In the genomic region with DNA sequence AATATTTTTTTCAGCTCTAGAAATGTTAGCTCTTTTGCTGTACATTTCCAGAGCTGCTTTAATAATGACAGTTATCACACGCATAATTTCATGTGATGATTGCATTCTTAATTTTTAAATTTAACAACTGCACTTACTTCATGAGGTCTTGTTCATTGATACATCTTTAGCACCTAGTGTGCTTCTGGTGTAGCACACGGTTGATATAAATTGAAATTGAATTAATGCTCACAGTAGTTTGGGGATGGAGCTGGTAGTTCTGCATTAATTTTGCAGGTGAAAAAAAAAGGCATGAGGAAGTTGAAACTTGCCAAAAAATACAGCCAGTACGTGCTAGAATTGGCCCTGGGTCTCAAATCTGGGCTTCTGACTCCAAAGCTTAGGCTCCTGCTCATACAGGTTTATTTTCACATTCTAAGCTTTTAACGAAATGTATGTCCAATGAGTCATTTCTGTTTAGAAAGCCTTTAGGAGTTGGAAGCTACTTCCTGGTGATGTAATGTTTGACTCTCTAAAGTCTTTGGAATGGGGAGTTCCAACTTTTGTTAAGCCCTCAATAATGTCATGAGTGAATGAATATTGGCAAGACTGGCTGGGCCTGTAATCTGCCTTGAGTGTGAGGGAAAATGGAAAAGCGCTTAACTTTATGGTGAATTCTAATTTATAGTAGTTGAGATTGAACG, we compare ENCODE assay signal across 8 cellular contexts. TPM values are rescaled to one million over a fixed set of nuclear protein-coding genes. Genes with fewer than 3 reads are reported as not detected.
DNase-seq lines count a peak whose midpoint lies in the region; ATAC-seq, FAIRE-seq and TF ChIP-seq lines count a peak whose summit lies in the region.

No MANE protein-coding gene starts in this region.

- H3K27ac ChIP-seq in OCI-LY3 (ENCODE audit: low read length) (peak overlapping the region; percentile 42), endothelial cell of umbilical vein (ENCODE audit: insufficient read depth, low read depth, low read length) (peak overlapping the region; percentile 87), neural progenitor cell (no peak overlapping the region)

- H3K27me3 ChIP-seq in OCI-LY3 (ENCODE audit: low read depth, low read length) (no peaks in the 10 kb centered on the region), endothelial cell of umbilical vein (ENCODE audit: control insufficient read depth in 2 of 2, insufficient read depth in 2 of 2, low read length in 2 of 2) (no peaks in the 10 kb centered on the region), neural progenitor cell (no peaks in the 10 kb centered on the region)

- no peaks in the 10 kb centered on the region for H3K9me3 ChIP-seq in OCI-LY3 (ENCODE audit: insufficient read depth, low read length)
- no peaks in the 10 kb centered on the region for H3K9me3 ChIP-seq in endothelial cell of umbilical vein (replicated peaks; ENCODE audit: control insufficient read depth, insufficient read depth, low read length)
- no peaks in the 10 kb centered on the region for H3K9me3 ChIP-seq in neural progenitor cell (ENCODE audit: low read depth)

- H3K4me1 ChIP-seq in OCI-LY3 (ENCODE audit: low read length) (peaks cover 18% of the 10 kb centered on the region), endothelial cell of umbilical vein (ENCODE audit: control insufficient read depth, extremely low read depth, insufficient read depth, low read length) (peaks cover 57% of the 10 kb centered on the region), neural progenitor cell (peaks cover 8% of the 10 kb centered on the region)

- peaks cover 4% of the 10 kb centered on the region for H3F3A ChIP-seq in neural progenitor cell (ENCODE audit: low read depth)

- H4K20me1 ChIP-seq in OCI-LY3 (ENCODE audit: insufficient read depth, low read length) (peaks cover 53% of the 10 kb centered on the region), endothelial cell of umbilical vein (replicated peaks; ENCODE audit: control insufficient read depth, extremely low read depth, insufficient read depth, low read length) (peaks cover 19% of the 10 kb centered on the region), neural progenitor cell (ENCODE audit: low read depth) (peaks cover 85% of the 10 kb centered on the region)

- in situ Hi-C loops in GM13976 (cut with MboI; ENCODE audit: low sequenced_read_pairs, unreplicated experiment): no loop called here

- H3K27me3 Mint-ChIP-seq in nephron (ENCODE audit: low read depth): no peaks in the 10 kb centered on the region
- peaks cover 2% of the 10 kb centered on the region for H3K27me3 Mint-ChIP-seq in neural progenitor cell (ENCODE audit: insufficient read depth, low read depth)

- H3K4me3 Mint-ChIP-seq in nephron (no peak overlapping the region), neural progenitor cell (no peak overlapping the region)

- H2AFZ ChIP-seq in OCI-LY3 (ENCODE audit: low read depth, low read length): no peak overlapping the region
- no peak overlapping the region for H2AFZ ChIP-seq in endothelial cell of umbilical vein (ENCODE audit: low read depth, low read length)
- no peak overlapping the region for H2AFZ ChIP-seq in neural progenitor cell (replicated peaks)

- intact Hi-C loops in endothelial cell of umbilical vein (cut with micrococcal nuclease): no loop called here

- H3K4me3 ChIP-seq in OCI-LY3 (ENCODE audit: low read length) (no peak overlapping the region), endothelial cell of umbilical vein (replicated peaks in 1 of 3; ENCODE audit: insufficient read depth in 1 of 3, low read depth in 1 of 3, low read length in 3 of 3) (no peak overlapping the region), neural progenitor cell (no peak overlapping the region)

- H3K79me2 ChIP-seq in OCI-LY3 (ENCODE audit: low read length): peaks cover 92% of the 10 kb centered on the region
- peaks cover 98% of the 10 kb centered on the region for H3K79me2 ChIP-seq in endothelial cell of umbilical vein (ENCODE audit: control insufficient read depth, insufficient read depth, low read length)
- H3K79me2 ChIP-seq in neural progenitor cell (ENCODE audit: low read depth): peaks cover 99% of the 10 kb centered on the region

- peak; percentile 77 for FAIRE-seq in endothelial cell of umbilical vein (lab: Jason Lieb, UNC)

- H3K4me2 ChIP-seq in OCI-LY3 (ENCODE audit: low read length) (peak overlapping the region; percentile 25), endothelial cell of umbilical vein (ENCODE audit: insufficient read depth, low read length) (peak overlapping the region; percentile 25), neural progenitor cell (no peak overlapping the region)

- TF ChIP-seq POLR2A in endothelial cell of umbilical vein (IDR thresholded peaks at IDR 0.05; ENCODE audit: low read depth, low read length): peak; percentile 4

- no peaks in the 10 kb centered on the region for H3K9me1 ChIP-seq in endothelial cell of umbilical vein (replicated peaks; ENCODE audit: control insufficient read depth, extremely low read depth, insufficient read depth, low read length)

- POLR2A ChIA-PET in endothelial cell of umbilical vein (lab: Charles Lee): interaction anchor here (1.2 kb wide), 1 partner anchor 14 kb away, joined by 4 read pairs; no protein-coding TSS in a partner anchor

- H3K36me3 Mint-ChIP-seq in nephron (ENCODE audit: low read depth) (peaks cover 32% of the 10 kb centered on the region), neural progenitor cell (peaks cover 28% of the 10 kb centered on the region)

- no peaks in the 10 kb centered on the region for H3K9me3 Mint-ChIP-seq in nephron
- no peaks in the 10 kb centered on the region for H3K9me3 Mint-ChIP-seq in neural progenitor cell

- dilution Hi-C loops in endothelial cell of umbilical vein (cut with MboI; ENCODE audit: extremely low pct_ligation_motif_present, low sequenced_read_pairs): no loop called here

- H3K27ac Mint-ChIP-seq in nephron: peak overlapping the region; percentile 45 to 81 (median 68)
- H3K27ac Mint-ChIP-seq in neural progenitor cell: no peak overlapping the region

- ATAC-seq in GM18519 (IDR thresholded peaks at IDR 0.05; ENCODE audit: low FRiP score, unreplicated experiment) (no peak), HG03432 (IDR thresholded peaks at IDR 0.05; ENCODE audit: unreplicated experiment) (no peak)

- H3K9ac ChIP-seq in OCI-LY3 (ENCODE audit: low read length) (no peak overlapping the region), endothelial cell of umbilical vein (replicated peaks; ENCODE audit: extremely low read depth, insufficient read depth, low read length) (peak overlapping the region; percentile 49), neural progenitor cell (no peak overlapping the region)

- peak; percentile 88 for DNase-seq in DMS53 treated with DMSO at 0.1 percent for 48 hours (lab: John Stamatoyannopoulos, UW; ENCODE audit: unreplicated experiment)
- peak; percentile 88 for DNase-seq in endothelial cell of umbilical vein (ENCODE audit: low read depth, low spot score)
- no peak for DNase-seq in GM13976 (ENCODE audit: low spot score)
- no peak for DNase-seq in neural progenitor cell (ENCODE audit: low spot score)

- H3K36me3 ChIP-seq in OCI-LY3 (replicated peaks; ENCODE audit: low read depth, low read length) (peaks cover 15% of the 10 kb centered on the region), endothelial cell of umbilical vein (ENCODE audit: control insufficient read depth in 2 of 2, extremely low read depth in 1 of 2, insufficient read depth in 2 of 2, low read length in 2 of 2) (peaks cover 3 to 6% of the 10 kb centered on the region in 2 experiments), neural progenitor cell (no peaks in the 10 kb centered on the region)

- H3K4me1 Mint-ChIP-seq in nephron (peaks cover 32% of the 10 kb centered on the region), neural progenitor cell (peaks cover 18% of the 10 kb centered on the region)

- BruUV-seq in endothelial cell of umbilical vein (replicated peaks; lab: Mats Ljungman, UMichigan): no TSS peak

- no peak for TF ChIP-seq CTCF in OCI-LY3 (IDR thresholded peaks at IDR 0.05; ENCODE audit: low read depth, low read length)
- no peak for TF ChIP-seq CTCF in endothelial cell of umbilical vein (IDR thresholded peaks at IDR 0.05; ENCODE audit: extremely low read depth in 1 of 2, insufficient read depth in 1 of 2, low read depth in 1 of 2, low read length in 2 of 2)
- TF ChIP-seq CTCF in nephron (IDR thresholded peaks at IDR 0.05; ENCODE audit: unreplicated experiment in 3 of 3): no peak
- no peak for TF ChIP-seq CTCF in GM13976 (IDR thresholded peaks at IDR 0.05; ENCODE audit: borderline replicate concordance, control extremely low read depth, extremely low read depth, insufficient read depth, missing control alignments)
- TF ChIP-seq CTCF in neural progenitor cell (IDR thresholded peaks at IDR 0.05): no peak

- CTCF ChIA-PET in endothelial cell of umbilical vein (lab: Charles Lee): interaction anchor here (0.6 to 2.6 kb wide), 6 partner anchors 8 to 583 kb away, joined by 3 to 7 read pairs (median 3); no protein-coding TSS in a partner anchor

TF ChIP-seq in endothelial cell of umbilical vein, 7 proteins besides CTCF, POLR2A, EP300 and RAD21 (continues in another document):
- TF ChIP-seq, protein P1, sequence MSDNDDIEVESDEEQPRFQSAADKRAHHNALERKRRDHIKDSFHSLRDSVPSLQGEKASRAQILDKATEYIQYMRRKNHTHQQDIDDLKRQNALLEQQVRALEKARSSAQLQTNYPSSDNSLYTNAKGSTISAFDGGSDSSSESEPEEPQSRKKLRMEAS (IDR thresholded peaks at IDR 0.05; ENCODE audit: insufficient read depth, insufficient read length): no peak
- TF ChIP-seq POLR2AphosphoS5 (IDR thresholded peaks at IDR 0.05; ENCODE audit: insufficient read depth, low read depth, low read length): peak; percentile 66

RNA-seq across cellular contexts. Expression of a gene that starts 10.9 kb away (rescaled TPM):
- total RNA-seq in endothelial cell of umbilical vein (377 and 378 TPM in 2 replicates), neural progenitor cell (ENCODE audit: low replicate concordance) (67.9 and 91.8 TPM in 2 replicates)
- polyA plus RNA-seq in endothelial cell of umbilical vein: 252 and 322 TPM in 2 replicates
- 417 and 471 TPM in 2 replicates for polyA plus RNA-seq in endothelial cell of umbilical vein (2011; cell fraction: cytosol; rRNA removed)
- 204 and 250 TPM in 2 replicates for polyA plus RNA-seq in endothelial cell of umbilical vein (2011; cell fraction: nucleus; rRNA removed)
- polyA plus RNA-seq in endothelial cell of umbilical vein (2012): 310 and 396 TPM in 2 replicates
- 245 and 256 TPM in 2 replicates for polyA minus RNA-seq in endothelial cell of umbilical vein
- 142 TPM for polyA minus RNA-seq in endothelial cell of umbilical vein (2011; cell fraction: cytosol; rRNA and poly(A)+ RNA removed)
- 79.7 and 82.9 TPM in 2 replicates for polyA minus RNA-seq in endothelial cell of umbilical vein (2011; cell fraction: nucleus; rRNA and poly(A)+ RNA removed)

RNA-seq across cellular contexts. Expression of a gene that starts 36.5 kb away (rescaled TPM):
- total RNA-seq in endothelial cell of umbilical vein (16.7 and 17.1 TPM in 2 replicates), neural progenitor cell (ENCODE audit: low replicate concordance) (27.4 and 31.8 TPM in 2 replicates)
- 10.0 and 12.0 TPM in 2 replicates for polyA plus RNA-seq in endothelial cell of umbilical vein
- 12.7 and 14.4 TPM in 2 replicates for polyA plus RNA-seq in endothelial cell of umbilical vein (2011; cell fraction: cytosol; rRNA removed)
- 4.8 and 5.5 TPM in 2 replicates for polyA plus RNA-seq in endothelial cell of umbilical vein (2011; cell fraction: nucleus; rRNA removed)
- 10.9 and 11.4 TPM in 2 replicates for polyA plus RNA-seq in endothelial cell of umbilical vein (2012)
- polyA minus RNA-seq in endothelial cell of umbilical vein: 12.2 and 15.1 TPM in 2 replicates
- polyA minus RNA-seq in endothelial cell of umbilical vein (2011; cell fraction: cytosol; rRNA and poly(A)+ RNA removed): 39.4 TPM
- polyA minus RNA-seq in endothelial cell of umbilical vein (2011; cell fraction: nucleus; rRNA and poly(A)+ RNA removed): 3.0 and 4.5 TPM in 2 replicates

Comparison
In these comparisons a context has a peak if more than half of its experiments do, and no peak if none do; other contexts are left out.
1. DNase-seq: peak in DMS53 treated with DMSO at 0.1 percent for 48 hours (single experiment) and endothelial cell of umbilical vein (single experiment); none in GM13976 (single experiment) and neural progenitor cell (single experiment).